In the genomic region with DNA sequence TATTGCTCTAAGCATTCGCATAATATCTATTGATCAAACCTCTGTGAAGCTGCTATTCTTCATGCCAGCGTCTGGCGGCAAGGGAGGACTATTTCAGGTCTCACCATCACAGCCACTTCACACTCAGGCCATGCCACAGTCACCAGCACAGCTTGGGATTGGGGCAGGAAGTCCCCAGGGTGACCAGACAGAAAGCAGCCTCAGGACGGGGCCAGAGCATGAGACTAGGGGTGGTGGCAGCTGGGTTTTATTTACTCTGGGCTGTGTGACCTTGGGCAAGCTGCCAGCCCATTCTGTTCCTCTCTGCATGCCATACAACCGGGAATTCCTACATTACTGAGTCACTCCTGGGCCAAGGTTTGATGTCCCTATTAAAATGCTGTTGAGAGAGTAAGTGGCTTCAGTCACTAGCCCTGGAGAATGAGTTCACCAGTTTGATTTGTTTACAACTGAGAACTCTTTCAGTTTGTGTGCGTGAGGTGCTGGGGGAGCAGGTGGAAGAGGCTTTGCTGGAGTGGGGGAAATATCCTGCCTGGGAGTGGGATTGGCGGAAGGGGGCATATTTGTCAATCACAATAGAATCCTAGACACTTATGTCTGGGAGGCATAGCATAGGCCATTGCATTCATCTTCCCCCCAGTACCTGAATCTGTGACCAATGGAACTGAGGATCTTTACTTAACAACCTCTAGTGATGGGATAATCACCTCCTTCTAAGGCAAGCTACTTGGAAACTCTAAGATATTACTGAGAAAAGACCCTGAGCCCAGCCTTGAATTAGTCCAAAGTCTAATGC, we compare ENCODE assay signal across 8 cellular contexts.
A peak's percentile ranks its signal among the peaks of the same experiment; 100 is the strongest.
DNase-seq lines count a peak whose midpoint lies in the region; ATAC-seq and TF ChIP-seq lines count a peak whose summit lies in the region.

No MANE protein-coding gene starts in this region.

- ATAC-seq in GM19463 (IDR thresholded peaks at IDR 0.05; ENCODE audit: unreplicated experiment) (peak; percentile 48), T-helper 17 cell (no peak), GM21717 (IDR thresholded peaks at IDR 0.05; ENCODE audit: unreplicated experiment) (no peak)

- H3K27me3 Mint-ChIP-seq in T-helper 17 cell, result peaks cover 19% of the 10 kb centered on the region

- intact Hi-C loops in prostate gland (cut with DNase I), result no loop called here

- no peaks in the 10 kb centered on the region for H3K4me1 Mint-ChIP-seq in T-helper 17 cell

- peak in 1 of 4 experiments; percentile 11 for TF ChIP-seq CTCF in prostate gland (IDR thresholded peaks at IDR 0.05)

- no peaks in the 10 kb centered on the region for H3K36me3 ChIP-seq in prostate gland

- DNase-seq in NCI-H446 (lab: John Stamatoyannopoulos, UW), result peak; percentile 92 to 97
- DNase-seq in epithelial cell of prostate (ENCODE audit: low read depth, low spot score), result peak; percentile 24
- peak; percentile 58 for DNase-seq in prostate gland (ENCODE audit: low spot score)
- DNase-seq in MV-4-11 (lab: John Stamatoyannopoulos, UW), result no peak
- no peak for DNase-seq in T-helper 17 cell
- DNase-seq in central memory CD4-positive, alpha-beta T cell, result no peak

- H3K27ac ChIP-seq in epithelial cell of prostate, result no peak overlapping the region
- no peak overlapping the region for H3K27ac ChIP-seq in prostate gland

- no peaks in the 10 kb centered on the region for H3K4me1 ChIP-seq in prostate gland (replicated peaks)

- H3K27me3 ChIP-seq in prostate gland (replicated peaks; ENCODE audit: insufficient read depth), result no peaks in the 10 kb centered on the region

- 33% methylated on average over 7 of the region's 7 CpGs for WGBS in prostate gland

- H3K9me3 ChIP-seq in prostate gland (no peaks in the 10 kb centered on the region), T-helper 17 cell (ENCODE audit: control insufficient read depth, low read length, poor library complexity, severe bottlenecking) (no peaks in the 10 kb centered on the region)

- no peak for TF ChIP-seq POLR2A in prostate gland (IDR thresholded peaks at IDR 0.05)

- no peaks in the 10 kb centered on the region for H3K36me3 Mint-ChIP-seq in T-helper 17 cell (ENCODE audit: low read depth)

- no peak overlapping the region for H3K27ac Mint-ChIP-seq in T-helper 17 cell

- no peak overlapping the region for H3K4me3 Mint-ChIP-seq in T-helper 17 cell

- no peak overlapping the region for H3K4me3 ChIP-seq in prostate gland

Comparison
In these comparisons a context has a peak if more than half of its experiments do, and no peak if none do; other contexts are left out.
1. DNase-seq: peak in NCI-H446 (2 of 2), epithelial cell of prostate (single experiment) and prostate gland (single experiment); none in MV-4-11 (single experiment), T-helper 17 cell (0 of 3) and central memory CD4-positive, alpha-beta T cell (single experiment).